Comparison of ENCODE assay signal across 1 cellular context in the genomic region with DNA sequence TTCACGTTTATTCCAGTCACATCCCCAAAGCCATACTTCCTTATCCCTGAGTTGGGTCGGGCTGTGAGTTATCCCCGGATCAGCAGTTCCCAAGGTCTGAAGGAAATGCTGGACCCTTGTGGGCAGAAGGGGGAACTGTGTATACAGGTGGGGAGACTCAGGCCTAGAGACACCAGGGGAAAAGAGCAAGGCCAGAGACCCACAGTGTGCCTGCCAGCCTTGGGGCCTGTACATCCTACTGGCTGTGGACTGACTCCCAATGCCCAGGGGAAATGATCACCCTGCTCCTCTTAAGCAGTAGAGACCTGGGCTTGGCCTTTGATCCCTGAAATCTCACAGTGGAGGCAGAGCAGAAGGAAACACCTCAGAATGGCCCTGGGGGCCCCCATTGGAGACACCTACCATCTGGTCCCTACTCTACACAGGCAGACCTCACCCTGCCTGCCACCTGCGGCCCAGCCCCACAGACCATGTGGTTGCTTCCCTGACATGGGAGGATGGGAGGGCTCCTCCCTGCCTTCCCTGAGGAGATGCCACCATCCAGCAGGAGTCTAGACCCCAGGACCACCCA.
TF ChIP-seq lines count a peak whose summit lies in the region.

No MANE protein-coding gene starts in this region.

TF ChIP-seq in IMR-90, 13 proteins besides CTCF, POLR2A, EP300 and RAD21:
- TF ChIP-seq MXI1 (IDR thresholded peaks at IDR 0.05; ENCODE audit: borderline replicate concordance, low read depth, low read length), result peak; percentile 53; the same call in 1 of the 2 replicates
- peak; percentile 22; the same call in 1 of the 2 replicates for TF ChIP-seq MAFK (IDR thresholded peaks at IDR 0.05; ENCODE audit: low read depth, low read length)
- TF ChIP-seq FOS (IDR thresholded peaks at IDR 0.05; ENCODE audit: low read depth, low read length), result no peak
